In genomic region chr4:110290511-110290910, GRCh38 we compare ENCODE assay signal across 6 cellular contexts.
"Had no signal": no experiment of that assay in that cellular context is flagged by ENCODE, and none has a peak within 500 bp of the region (broad histone marks: within the 10 kb centered on the region; RNA-seq: fewer than 3 reads in every experiment).

No MANE protein-coding gene starts in this region.

- ATAC-seq: HepG2, K562 had no signal

- H3K4me3 ChIP-seq: K562 had no signal

- DNase-seq: IMR-90, KBM-7, KG1 had no signal

- H3K27ac ChIP-seq: HL-60 had no signal
